ENCODE assay signal across 19 cellular contexts in the genomic region with DNA sequence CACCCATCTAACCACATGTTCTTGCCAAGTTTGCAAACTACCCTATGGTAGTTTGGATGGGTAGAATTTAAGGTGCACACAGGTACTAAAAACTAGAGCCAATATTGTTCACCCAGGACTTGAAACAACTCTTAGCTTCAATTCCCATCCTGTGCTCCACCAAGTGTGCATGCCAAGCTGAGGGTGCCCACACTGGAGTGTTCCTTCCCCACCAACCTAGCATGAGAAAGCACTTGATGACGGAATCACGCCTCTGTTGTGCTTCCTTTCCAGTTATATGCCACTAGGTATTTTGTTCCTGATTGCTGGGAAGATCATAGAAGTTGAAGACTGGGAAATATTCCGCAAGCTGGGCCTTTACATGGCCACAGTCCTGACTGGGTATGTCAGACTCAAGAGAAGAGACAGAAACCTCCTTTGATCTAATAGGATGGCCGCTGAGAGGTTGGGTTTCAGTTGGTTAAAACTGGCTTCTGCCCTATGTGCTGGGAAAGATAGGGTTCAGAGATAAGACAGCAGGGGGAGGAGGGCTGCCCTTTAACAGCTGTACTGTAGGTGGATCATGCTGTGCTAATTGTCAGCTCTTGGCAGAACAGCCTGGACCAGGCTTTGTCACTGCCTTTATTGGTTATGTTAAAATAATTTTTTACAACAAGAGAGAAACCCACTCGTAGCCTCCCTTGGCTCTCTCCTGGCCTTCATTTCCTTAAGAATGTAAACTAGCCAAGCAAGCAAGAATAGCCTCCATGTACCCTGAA.
DNase-seq lines count a peak whose midpoint lies in the region; ATAC-seq and FAIRE-seq lines count a peak whose summit lies in the region.
"Had no signal": no experiment of that assay in that cellular context is flagged by ENCODE, and none has a peak within 500 bp of the region (broad histone marks: within the 10 kb centered on the region; RNA-seq: fewer than 3 reads in every experiment).

No MANE protein-coding gene starts in this region.

- no peak overlapping the region for H4K5ac ChIP-seq in mesendoderm (ENCODE audit: low read length)

- POLR2A ChIA-PET in activated CD4-positive, alpha-beta T cell treated with anti-CD3 and anti-CD28 coated beads for 36 hours (lab: Charles Lee): no interaction called here

- no peak overlapping the region for H2BK120ac ChIP-seq in mesendoderm (ENCODE audit: low read depth, low read length)

- H3K79me1 ChIP-seq in mesendoderm (ENCODE audit: low read length): no peaks in the 10 kb centered on the region

- peaks cover 9% of the 10 kb centered on the region for H3K4me1 Mint-ChIP-seq in activated CD4-positive, alpha-beta T cell treated with anti-CD3 and anti-CD28 coated beads for 36 hours

- DNase-seq in Ammon's horn (ENCODE audit: low spot score) (peak; percentile 70), H7 (peak; percentile 41), NCI-H748 (lab: John Stamatoyannopoulos, UW; ENCODE audit: unreplicated experiment) (peak; percentile 81), mesendoderm (peak; percentile 10), HUDEP-2 (lab: John Stamatoyannopoulos, UW; ENCODE audit: unreplicated experiment in 76 of 76) (no peak), urothelium cell line (ENCODE audit: low spot score) (no peak), midbrain (lab: John Stamatoyannopoulos, UW) (no peak)
- no peak for DNase-seq in activated CD4-positive, alpha-beta T cell treated with anti-CD3 and anti-CD28 coated beads for 36 hours
- DNase-seq: activated CD8-positive, alpha-beta memory T cell treated with anti-CD3 and anti-CD28 coated beads, Interleukin-2, amount 50 U/mL, for 4 hours; aorta; colonic mucosa; MM.1S; NCI-H446 treated with DMSO at 0.1 percent for 48 hours; nucleus accumbens; PC-3; right cardiac atrium; stimulated activated naive CD8-positive, alpha-beta T cell treated with anti-CD3 and anti-CD28 coated beads, Interleukin-15, Interleukin-2, amounts not matched to agents 100 U/mL and 50 U/mL, for 24 hours had no signal

- intact Hi-C loops in activated CD4-positive, alpha-beta T cell treated with anti-CD3 and anti-CD28 coated beads for 36 hours (cut with DNase I, micrococcal nuclease): no loop called here

- peaks cover 4% of the 10 kb centered on the region for H3K4me1 ChIP-seq in mesendoderm (ENCODE audit: control insufficient read depth, low read depth, low read length)
- H3K4me1 ChIP-seq: colonic mucosa had no signal

- no peak overlapping the region for H3K4me3 Mint-ChIP-seq in activated CD4-positive, alpha-beta T cell treated with anti-CD3 and anti-CD28 coated beads for 36 hours
- H3K4me3 Mint-ChIP-seq: IgD-negative memory B cell; T-helper 2 cell treated with Interferon-gamma antibody and Interleukin-4, amounts not matched to agents 5 μg/mL and 100 μg/mL, for 36 hours had no signal

- H3K27ac ChIP-seq in mesendoderm (ENCODE audit: low read depth, low read length): no peak overlapping the region
- H3K27ac ChIP-seq: colonic mucosa had no signal

- H3K18ac ChIP-seq in mesendoderm (ENCODE audit: low read length): no peak overlapping the region

- no peak overlapping the region for H3K56ac ChIP-seq in mesendoderm (ENCODE audit: low read length)

- no peak for ATAC-seq in activated CD4-positive, alpha-beta T cell treated with anti-CD3 and anti-CD28 coated beads for 36 hours
- ATAC-seq: PC-3; right cardiac atrium; stimulated activated naive CD8-positive, alpha-beta T cell treated with anti-CD3 and anti-CD28 coated beads, Interleukin-15, Interleukin-2, amounts not matched to agents 100 U/mL and 50 U/mL, for 24 hours had no signal

- H2BK15ac ChIP-seq in mesendoderm (replicated peaks; ENCODE audit: low read depth): no peak overlapping the region

- no peaks in the 10 kb centered on the region for H3K27me3 Mint-ChIP-seq in activated CD4-positive, alpha-beta T cell treated with anti-CD3 and anti-CD28 coated beads for 36 hours
- H3K27me3 Mint-ChIP-seq: IgD-negative memory B cell had no signal

- H3K4ac ChIP-seq in mesendoderm (ENCODE audit: low read depth, low read length): no peak overlapping the region

- no peaks in the 10 kb centered on the region for H3K27me3 ChIP-seq in H7 (ENCODE audit: control insufficient read depth, insufficient read depth, low read length)
- H3K27me3 ChIP-seq in mesendoderm (ENCODE audit: insufficient read depth, low read length, poor library complexity): no peaks in the 10 kb centered on the region
- H3K27me3 ChIP-seq: colonic mucosa had no signal

- no peak overlapping the region for H3K4me2 ChIP-seq in mesendoderm (ENCODE audit: low read length)

- H3K9me3 Mint-ChIP-seq in activated CD4-positive, alpha-beta T cell treated with anti-CD3 and anti-CD28 coated beads for 36 hours (ENCODE audit: low read depth): no peaks in the 10 kb centered on the region
- H3K9me3 Mint-ChIP-seq: IgD-negative memory B cell; T-helper 2 cell treated with Interferon-gamma antibody and Interleukin-4, amounts not matched to agents 5 μg/mL and 100 μg/mL, for 36 hours had no signal

- H3K36me3 ChIP-seq in H7 (replicated peaks; ENCODE audit: control insufficient read depth, insufficient read depth, low read length) (no peaks in the 10 kb centered on the region), mesendoderm (ENCODE audit: control insufficient read depth, insufficient read depth, low read length) (no peaks in the 10 kb centered on the region)
- H3K36me3 ChIP-seq: colonic mucosa had no signal

- H2BK5ac ChIP-seq in mesendoderm (ENCODE audit: low read length): no peak overlapping the region

- H3K79me2 ChIP-seq in mesendoderm (ENCODE audit: control insufficient read depth, insufficient read depth, low read length): no peaks in the 10 kb centered on the region

- H3K4me3 ChIP-seq in H7 (ENCODE audit: insufficient read depth, low read depth, low read length) (no peak overlapping the region), mesendoderm (ENCODE audit: low read length) (no peak overlapping the region)
- H3K4me3 ChIP-seq: colonic mucosa had no signal

- H3K36me3 Mint-ChIP-seq in activated CD4-positive, alpha-beta T cell treated with anti-CD3 and anti-CD28 coated beads for 36 hours (ENCODE audit: low read depth): no peaks in the 10 kb centered on the region

- CTCF ChIA-PET in activated CD4-positive, alpha-beta T cell treated with anti-CD3 and anti-CD28 coated beads for 36 hours (lab: Charles Lee): interaction anchor here (1.8 kb wide), 1 partner anchor 15 kb away, joined by 5 read pairs; no protein-coding TSS in a partner anchor

- no peak overlapping the region for H3K23ac ChIP-seq in mesendoderm (ENCODE audit: low read length)

- no peak overlapping the region for H4K8ac ChIP-seq in mesendoderm (ENCODE audit: low read depth, low read length)

- no peak overlapping the region for H2AK5ac ChIP-seq in mesendoderm (ENCODE audit: low read length)

- H3K27ac Mint-ChIP-seq in activated CD4-positive, alpha-beta T cell treated with anti-CD3 and anti-CD28 coated beads for 36 hours: no peak overlapping the region
- H3K27ac Mint-ChIP-seq: IgD-negative memory B cell; T-helper 2 cell treated with Interferon-gamma antibody and Interleukin-4, amounts not matched to agents 5 μg/mL and 100 μg/mL, for 36 hours had no signal

- WGBS in mesendoderm (ENCODE audit: extremely low coverage, insufficient coverage, low lambda C conversion rate): no CpG with 5 or more reads among the region's 5 CpGs

- FAIRE-seq in urothelium cell line (lab: Jason Lieb, UNC): no peak

- no peak overlapping the region for H3K9ac ChIP-seq in mesendoderm (ENCODE audit: low read length)

Comparison
In these comparisons a context has a peak if more than half of its experiments do, and no peak if none do; other contexts are left out.
1. DNase-seq: peak in Ammon's horn (single experiment), H7 (single experiment), NCI-H748 (single experiment) and mesendoderm (single experiment); none in HUDEP-2 (0 of 76), activated CD4-positive, alpha-beta T cell treated with anti-CD3 and anti-CD28 coated beads for 36 hours (single experiment), urothelium cell line (single experiment) and midbrain (single experiment).